ENCODE assay signal across 26 cellular contexts in genomic region chr1:166671627-166672026, GRCh38.
"Had no signal": no experiment of that assay in that cellular context is flagged by ENCODE, and none has a peak within 500 bp of the region (broad histone marks: within the 10 kb centered on the region; RNA-seq: fewer than 3 reads in every experiment).

No MANE protein-coding gene starts in this region.

- H3K36me3 ChIP-seq: colonic mucosa, esophagus squamous epithelium, gastrocnemius medialis, heart right ventricle, left lung, lower lobe of right lung had no signal

- H3K4me1 Mint-ChIP-seq: endodermal cell, mesothelial cell of epicardium had no signal

- H3K9me3 Mint-ChIP-seq: dendritic cell treated with granulocyte-macrophage colony-stimulating factor and Interleukin-4, amounts not matched to agents 40 ng/mL and 50 ng/mL, for 4 days; immature natural killer cell; mesothelial cell of epicardium had no signal

- H3K4me3 ChIP-seq: colonic mucosa, esophagus squamous epithelium, gastrocnemius medialis, heart right ventricle, left lung, lower lobe of right lung, mucosa of descending colon had no signal

- H3K4me1 ChIP-seq: colonic mucosa, esophagus squamous epithelium, gastrocnemius medialis, heart right ventricle, left lung, lower lobe of right lung had no signal

- ATAC-seq: effector memory CD8-positive, alpha-beta T cell; esophagus mucosa; gastrocnemius medialis; heart right ventricle; left cardiac atrium; left lung; left ventricle myocardium superior; lower lobe of right lung; mucosa of descending colon had no signal

- DNase-seq: colonic mucosa; cortex of kidney; effector CD8-positive, alpha-beta T cell; effector memory CD8-positive, alpha-beta T cell; endodermal cell; erythroblast; esophagus squamous epithelium; foreskin fibroblast; foreskin melanocyte; gastrocnemius medialis; glutamatergic neuron; head of caudate nucleus; heart right ventricle; hypothalamus; immature natural killer cell; left cardiac atrium; left lung; left ventricle myocardium superior; lower lobe of right lung; mesenchymal stem cell; mucosa of descending colon; naive B cell had no signal

- H3K27me3 ChIP-seq: colonic mucosa, esophagus squamous epithelium, gastrocnemius medialis, heart right ventricle, left lung had no signal

- H3K4me3 Mint-ChIP-seq: dendritic cell treated with granulocyte-macrophage colony-stimulating factor and Interleukin-4, amounts not matched to agents 40 ng/mL and 50 ng/mL, for 4 days; effector memory CD8-positive, alpha-beta T cell; endodermal cell; immature natural killer cell; mesothelial cell of epicardium; naive B cell had no signal

- H3K27ac Mint-ChIP-seq: dendritic cell treated with granulocyte-macrophage colony-stimulating factor and Interleukin-4, amounts not matched to agents 40 ng/mL and 50 ng/mL, for 4 days; effector memory CD8-positive, alpha-beta T cell; endodermal cell; immature natural killer cell; mesothelial cell of epicardium; naive B cell had no signal

- H3K27ac ChIP-seq: colonic mucosa, epithelial cell of prostate, esophagus squamous epithelium, gastrocnemius medialis, heart right ventricle, left lung, lower lobe of right lung had no signal

- H3K36me3 Mint-ChIP-seq: immature natural killer cell, mesothelial cell of epicardium, naive B cell had no signal
